In the genomic region with DNA sequence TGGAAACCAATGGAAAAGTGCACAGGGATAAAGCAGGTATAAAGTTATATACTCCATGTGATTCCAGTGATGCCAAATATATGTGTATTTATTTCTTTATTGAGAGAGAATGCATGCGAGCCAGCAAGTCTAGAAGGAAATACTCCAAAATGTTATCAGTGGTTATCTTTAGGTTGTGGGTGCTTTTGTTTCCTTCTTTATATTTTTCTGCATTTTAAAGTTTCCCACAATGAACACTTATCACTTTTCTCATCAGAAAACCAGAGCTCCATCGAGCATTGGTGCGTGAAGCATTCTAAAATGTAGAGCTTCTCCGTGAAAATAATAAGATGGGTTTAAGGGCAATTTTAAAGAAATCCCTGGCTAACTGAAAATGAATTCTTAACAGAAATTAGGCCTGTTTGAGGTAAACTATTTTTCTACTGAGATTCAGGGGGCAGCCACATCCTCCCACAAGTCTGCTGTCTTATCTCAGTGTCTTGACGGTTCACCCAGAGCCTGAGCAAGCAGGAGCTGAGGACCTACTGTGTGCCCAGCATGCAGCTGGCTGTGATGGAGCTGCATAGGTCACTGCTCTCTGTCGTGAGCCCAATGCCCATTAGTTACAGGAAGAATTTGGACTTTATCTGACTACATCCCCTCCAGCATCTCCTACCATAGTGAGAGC, we compare ENCODE assay signal across 23 cellular contexts. TPM values are rescaled to one million over a fixed set of nuclear protein-coding genes. Genes with fewer than 3 reads are reported as not detected.
DNase-seq lines count a peak whose midpoint lies in the region; ATAC-seq and TF ChIP-seq lines count a peak whose summit lies in the region.
"Had no signal": no experiment of that assay in that cellular context is flagged by ENCODE, and none has a peak within 500 bp of the region (broad histone marks: within the 10 kb centered on the region; RNA-seq: fewer than 3 reads in every experiment).

No MANE protein-coding gene starts in this region.

- H3K79me2 ChIP-seq in Loucy (ENCODE audit: insufficient read depth, low read length), result no peaks in the 10 kb centered on the region

- H3K4me3 ChIP-seq in Loucy (ENCODE audit: low read length, poor library complexity, severe bottlenecking) (no peak overlapping the region), WERI-Rb-1 (ENCODE audit: low read depth, low read length) (no peak overlapping the region)
- H3K4me3 ChIP-seq: left ventricle myocardium inferior, mucosa of descending colon, skin epidermis had no signal

- H3K36me3 ChIP-seq in Loucy (ENCODE audit: insufficient read depth, low read length) (no peaks in the 10 kb centered on the region), WERI-Rb-1 (no peaks in the 10 kb centered on the region)
- H3K36me3 ChIP-seq: left ventricle myocardium inferior, neutrophil had no signal

- H3K9me2 ChIP-seq in Loucy (replicated peaks; ENCODE audit: low read depth, low read length), result no peaks in the 10 kb centered on the region

- no peaks in the 10 kb centered on the region for H3K9me3 Mint-ChIP-seq in activated T-cell treated with anti-CD3 and anti-CD28 coated beads, Interleukin-2, amount 50 U/mL, for 24 hours
- H3K9me3 Mint-ChIP-seq in activated naive CD4-positive, alpha-beta T cell treated with anti-CD3 and anti-CD28 coated beads, Interleukin-2, amount 50 U/mL, for 72 hours, result peaks cover 3 to 6% of the 10 kb centered on the region in 2 donors
- H3K9me3 Mint-ChIP-seq in natural killer cell, result no peaks in the 10 kb centered on the region
- H3K9me3 Mint-ChIP-seq: HFFc6 had no signal

- H3K27me3 ChIP-seq in Loucy (ENCODE audit: insufficient read depth, low read length, poor library complexity, severe bottlenecking) (no peaks in the 10 kb centered on the region), WERI-Rb-1 (ENCODE audit: insufficient read depth, low read depth, severe bottlenecking) (no peaks in the 10 kb centered on the region)
- H3K27me3 ChIP-seq: neutrophil had no signal

- H3K4me3 Mint-ChIP-seq in activated T-cell treated with anti-CD3 and anti-CD28 coated beads, Interleukin-2, amount 50 U/mL, for 24 hours, result peak overlapping the region; percentile 15
- H3K4me3 Mint-ChIP-seq in natural killer cell, result peak overlapping the region; percentile 49
- H3K4me3 Mint-ChIP-seq: HFFc6 had no signal

- no peak for ATAC-seq in activated naive CD4-positive, alpha-beta T cell treated with anti-CD3 and anti-CD28 coated beads, Interleukin-2, amount 50 U/mL, for 72 hours
- ATAC-seq in natural killer cell (peak in 2 of 3 donors; percentile 35 to 59), GM19351 (IDR thresholded peaks at IDR 0.05; ENCODE audit: unreplicated experiment) (no peak)
- ATAC-seq: mucosa of descending colon had no signal

- intact Hi-C loops in natural killer cell (cut with micrococcal nuclease), result loop anchor here (5.0 kb wide), 1 partner anchor 42 kb away; no protein-coding TSS in a partner anchor

- H3F3A ChIP-seq in Loucy (ENCODE audit: low read depth), result peaks cover 6% of the 10 kb centered on the region

- no peak overlapping the region for H3K27ac ChIP-seq in WERI-Rb-1
- H3K27ac ChIP-seq: C4-2B, left ventricle myocardium inferior, neutrophil had no signal

- peak overlapping the region; percentile 53 for H3K4me2 ChIP-seq in Loucy (ENCODE audit: low read depth, low read length, poor library complexity, severe bottlenecking)

- H3K9me3 ChIP-seq in Loucy (ENCODE audit: insufficient read depth, low read depth, low read length), result no peaks in the 10 kb centered on the region
- no peaks in the 10 kb centered on the region for H3K9me3 ChIP-seq in WERI-Rb-1 (ENCODE audit: severe bottlenecking)
- H3K9me3 ChIP-seq: left ventricle myocardium inferior, mucosa of descending colon, neutrophil had no signal

- H3K4me1 Mint-ChIP-seq in activated T-cell treated with anti-CD3 and anti-CD28 coated beads, Interleukin-2, amount 50 U/mL, for 24 hours (ENCODE audit: low read depth), result peaks cover 88% of the 10 kb centered on the region
- H3K4me1 Mint-ChIP-seq in natural killer cell, result peaks cover 57 to 62% of the 10 kb centered on the region in 2 donors

- peaks cover 29% of the 10 kb centered on the region for H3K4me1 ChIP-seq in Loucy (ENCODE audit: insufficient read depth, low read length, poor library complexity, severe bottlenecking)
- H3K4me1 ChIP-seq: left ventricle myocardium inferior had no signal

- H3K36me3 Mint-ChIP-seq in activated T-cell treated with anti-CD3 and anti-CD28 coated beads, Interleukin-2, amount 50 U/mL, for 24 hours (ENCODE audit: low read depth), result no peaks in the 10 kb centered on the region
- H3K36me3 Mint-ChIP-seq in activated naive CD4-positive, alpha-beta T cell treated with anti-CD3 and anti-CD28 coated beads, Interleukin-2, amount 50 U/mL, for 72 hours, result peaks cover 0 to 8% of the 10 kb centered on the region in 2 donors
- H3K36me3 Mint-ChIP-seq in natural killer cell, result no peaks in the 10 kb centered on the region

- no peak overlapping the region for H3K9ac ChIP-seq in Loucy (ENCODE audit: low read depth, low read length, poor library complexity, severe bottlenecking)

- TF ChIP-seq CTCF in Loucy (conservative IDR thresholded peaks at IDR 0.05; ENCODE audit: low read length) (no peak), natural killer cell (IDR thresholded peaks at IDR 0.05) (no peak), WERI-Rb-1 (IDR thresholded peaks at IDR 0.05; ENCODE audit: low read depth, low read length) (no peak)

- no peak for TF ChIP-seq POLR2A in erythroblast (IDR thresholded peaks at IDR 0.05; ENCODE audit: low read length)

- no peak for DNase-seq in activated T-cell treated with anti-CD3 and anti-CD28 coated beads, Interleukin-2, amount 50 U/mL, for 24 hours
- DNase-seq in activated T-cell treated with anti-CD3 and anti-CD28 coated beads, Interleukin-2, amount 50 U/mL, for 1 hour, result no peak
- DNase-seq in activated naive CD4-positive, alpha-beta T cell treated with anti-CD3 and anti-CD28 coated beads, Interleukin-2, amount 50 U/mL, for 72 hours (ENCODE audit: low spot score in 2 of 2), result no peak
- DNase-seq in natural killer cell (no peak), erythroblast (lab: John Stamatoyannopoulos, UW) (no peak), WERI-Rb-1 (no peak)
- DNase-seq: activated effector memory CD4-positive, alpha-beta T cell treated with anti-CD3 and anti-CD28 coated beads, Interleukin-2, amount 50 U/mL, for 16 hours; DMS53; glutamatergic neuron; HFFc6; left ventricle myocardium inferior; mucosa of descending colon; NCI-H2081 treated with DMSO at 0.1 percent for 48 hours; NCI-H510A; stimulated activated CD4-positive, alpha-beta T cell treated with anti-CD3 and anti-CD28 coated beads, Interleukin-4, amount 100 ng/mL, for 24 hours had no signal

- H4K20me1 ChIP-seq in Loucy (ENCODE audit: insufficient read depth, low read length, poor library complexity, severe bottlenecking), result peaks cover 4% of the 10 kb centered on the region

- H2AFZ ChIP-seq in Loucy (ENCODE audit: low read length), result no peak overlapping the region

- peak overlapping the region; percentile 89 for H3K27ac Mint-ChIP-seq in activated T-cell treated with anti-CD3 and anti-CD28 coated beads, Interleukin-2, amount 50 U/mL, for 24 hours
- peak overlapping the region; percentile 84 to 96 for H3K27ac Mint-ChIP-seq in activated naive CD4-positive, alpha-beta T cell treated with anti-CD3 and anti-CD28 coated beads, Interleukin-2, amount 50 U/mL, for 72 hours
- peak overlapping the region; percentile 50 to 74 for H3K27ac Mint-ChIP-seq in natural killer cell
- H3K27ac Mint-ChIP-seq: HFFc6 had no signal

- peaks cover 23% of the 10 kb centered on the region for H3K27me3 Mint-ChIP-seq in activated T-cell treated with anti-CD3 and anti-CD28 coated beads, Interleukin-2, amount 50 U/mL, for 24 hours
- peaks cover 0 to 13% of the 10 kb centered on the region in 2 donors for H3K27me3 Mint-ChIP-seq in natural killer cell (ENCODE audit: low read depth in 2 of 2)

RNA-seq across cellular contexts. Expression of a gene that starts 18.7 kb away (rescaled TPM):
- total RNA-seq in activated naive CD4-positive, alpha-beta T cell treated with anti-CD3 and anti-CD28 coated beads, Interleukin-2, amount 50 U/mL, for 72 hours, result 100 to 1,000 TPM in 1 of 2 donors, 10 to 100 TPM in 1; 80.0 to 134 TPM
- total RNA-seq in natural killer cell, result 1 to 10 TPM in 1 of 3 donors, under 1 TPM in 1, not detected in 1; 0.77 to 1.5 TPM
- total RNA-seq: A673, fibroblast of lung, HFFc6, left ventricle myocardium inferior, pulmonary artery endothelial cell had no signal

Comparison
In these comparisons a context has a peak if more than half of its experiments do, and no peak if none do; other contexts are left out.
1. ATAC-seq: peak in natural killer cell (2 of 3); none in activated naive CD4-positive, alpha-beta T cell treated with anti-CD3 and anti-CD28 coated beads, Interleukin-2, amount 50 U/mL, for 72 hours (0 of 2) and GM19351 (single experiment).
2. RNA of a gene that starts 18.7 kb away (total RNA-seq): 80.0 to 134 TPM in activated naive CD4-positive, alpha-beta T cell treated with anti-CD3 and anti-CD28 coated beads, Interleukin-2, amount 50 U/mL, for 72 hours; 0.77 to 1.5 TPM in natural killer cell; every median in the first group is over 10 times any median in the second.
3. Peak in every context shown above with its lines, with median percentiles within 50 percentile points of each other: H3K27ac Mint-ChIP-seq.